15 cellular contexts compared by ENCODE assay signal in the genomic region with DNA sequence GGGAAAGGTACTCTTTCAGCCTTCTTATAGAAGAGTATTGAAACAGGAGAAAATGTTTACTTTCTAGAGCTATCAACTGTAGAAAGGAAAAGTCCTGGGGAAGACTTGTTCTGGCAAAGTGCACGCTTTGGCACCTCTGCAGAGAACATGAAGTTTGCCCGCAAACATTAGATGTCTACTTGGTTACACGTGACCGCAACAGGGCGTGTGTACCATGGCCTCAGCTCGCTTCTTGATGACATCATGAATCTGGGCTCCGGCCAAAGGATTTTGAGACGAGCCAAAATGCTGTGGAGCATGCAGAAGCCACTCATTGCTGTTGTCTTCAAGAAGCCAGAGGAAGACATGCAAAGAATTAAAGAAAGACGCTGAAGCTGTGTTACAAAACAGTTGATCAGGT. TPM values are rescaled to one million over a fixed set of nuclear protein-coding genes. Genes with fewer than 3 reads are reported as not detected.
DNase-seq lines count a peak whose midpoint lies in the region; ATAC-seq, FAIRE-seq and TF ChIP-seq lines count a peak whose summit lies in the region.
"Had no signal": no experiment of that assay in that cellular context is flagged by ENCODE, and none has a peak within 500 bp of the region (broad histone marks: within the 10 kb centered on the region; RNA-seq: fewer than 3 reads in every experiment).

No MANE protein-coding gene starts in this region.

- no peaks in the 10 kb centered on the region for H3K36me3 ChIP-seq in BE2C
- no peaks in the 10 kb centered on the region for H3K36me3 ChIP-seq in mesenchymal stem cell (ENCODE audit: control insufficient read depth in 1 of 2, insufficient read depth in 2 of 2, low read depth in 1 of 2, low read length in 2 of 2)
- H3K36me3 ChIP-seq in brain microvascular endothelial cell (replicated peaks), result no peaks in the 10 kb centered on the region

- DNase-seq in BE2C, result peak; percentile 18
- peak; percentile 95 for DNase-seq in LNCaP clone FGC (ENCODE audit: low read depth)
- DNase-seq in mesenchymal stem cell, result no peak
- DNase-seq in MV-4-11 (lab: John Stamatoyannopoulos, UW), result no peak
- no peak for DNase-seq in brain microvascular endothelial cell
- DNase-seq in GM12891 (ENCODE audit: insufficient read length, low spot score), result no peak
- DNase-seq: activated CD4-positive, alpha-beta T cell treated with anti-CD3 and anti-CD28 coated beads for 36 hours; Caco-2; cerebellar nuclear complex; glutamatergic neuron; NCI-H2081; posterior cingulate gyrus had no signal

- no peak overlapping the region for H2AFZ ChIP-seq in mesenchymal stem cell (ENCODE audit: low read depth, low read length)

- H3K4me3 ChIP-seq in BE2C (ENCODE audit: low read depth, low read length) (no peak overlapping the region), LNCaP clone FGC (ENCODE audit: low read depth, low read length) (no peak overlapping the region), mesenchymal stem cell (ENCODE audit: insufficient read depth in 1 of 2, low read depth in 1 of 2, low read length in 2 of 2) (no peak overlapping the region), brain microvascular endothelial cell (ENCODE audit: low read depth, low read length) (no peak overlapping the region)

- in situ Hi-C loops in brain microvascular endothelial cell (cut with HindIII; ENCODE audit: low pct_ligation_motif_present, low sequenced_read_pairs), result no loop called here

- no peak overlapping the region for H2BK15ac ChIP-seq in mesenchymal stem cell (ENCODE audit: low read depth, poor library complexity, severe bottlenecking)

- ATAC-seq in esophagus mucosa (peak; percentile 96), GM18907 (IDR thresholded peaks at IDR 0.05; ENCODE audit: unreplicated experiment) (no peak)
- ATAC-seq: activated CD4-positive, alpha-beta T cell treated with anti-CD3 and anti-CD28 coated beads for 36 hours had no signal

- H3K9me3 ChIP-seq in BE2C (no peaks in the 10 kb centered on the region), mesenchymal stem cell (ENCODE audit: control insufficient read depth, low read length) (no peaks in the 10 kb centered on the region)
- H3K9me3 ChIP-seq: Caco-2 had no signal

- FAIRE-seq in GM12891 (lab: Jason Lieb, UNC), result no peak

- H2BK12ac ChIP-seq in mesenchymal stem cell (ENCODE audit: low read length in 2 of 2), result no peak overlapping the region

- H3K4me1 ChIP-seq in BE2C (no peaks in the 10 kb centered on the region), mesenchymal stem cell (ENCODE audit: control insufficient read depth, insufficient read depth, low read depth, low read length) (no peaks in the 10 kb centered on the region)
- H3K4me1 ChIP-seq: Caco-2 had no signal

- WGBS in mesenchymal stem cell, result 90% methylated on average over 9 of the region's 9 CpGs

- no peak overlapping the region for H2AK5ac ChIP-seq in mesenchymal stem cell (ENCODE audit: low read length, severe bottlenecking)

- H4K91ac ChIP-seq in mesenchymal stem cell (ENCODE audit: low read length), result no peak overlapping the region

- TF ChIP-seq POLR2A in GM12891 (IDR thresholded peaks at IDR 0.05; ENCODE audit: low read depth, low read length), result no peak

- H2BK5ac ChIP-seq in mesenchymal stem cell (ENCODE audit: low read depth, low read length, poor library complexity, severe bottlenecking), result no peak overlapping the region

- H2BK120ac ChIP-seq in mesenchymal stem cell (ENCODE audit: low read depth, low read length), result no peak overlapping the region

- H3K79me1 ChIP-seq in mesenchymal stem cell (replicated peaks; ENCODE audit: low read length, poor library complexity, severe bottlenecking), result no peaks in the 10 kb centered on the region

- H3K23ac ChIP-seq in mesenchymal stem cell (ENCODE audit: low read length in 2 of 2), result no peak overlapping the region

- no peak overlapping the region for H4K8ac ChIP-seq in mesenchymal stem cell (ENCODE audit: low read length)

- no peak overlapping the region for H3K4ac ChIP-seq in mesenchymal stem cell (ENCODE audit: low read depth in 1 of 2, low read length in 2 of 2)

- TF ChIP-seq CTCF in BE2C (IDR thresholded peaks at IDR 0.05; ENCODE audit: low read depth, low read length), result no peak
- no peak for TF ChIP-seq CTCF in LNCaP clone FGC (IDR thresholded peaks at IDR 0.05; ENCODE audit: control insufficient read depth, extremely low read depth, insufficient read depth)
- no peak for TF ChIP-seq CTCF in brain microvascular endothelial cell (IDR thresholded peaks at IDR 0.05; ENCODE audit: low read depth, low read length, missing control alignments)

- H3K27ac ChIP-seq in mesenchymal stem cell (ENCODE audit: low read length, poor library complexity, severe bottlenecking), result no peak overlapping the region
- H3K27ac ChIP-seq in brain microvascular endothelial cell, result no peak overlapping the region

- no peak overlapping the region for H3K4me2 ChIP-seq in mesenchymal stem cell (ENCODE audit: low read length, poor library complexity, severe bottlenecking)

- H3K14ac ChIP-seq in mesenchymal stem cell (ENCODE audit: low read length in 2 of 2), result no peak overlapping the region

- no peak overlapping the region for H3K18ac ChIP-seq in mesenchymal stem cell (ENCODE audit: low read depth in 1 of 2, low read length in 2 of 2)

- peak overlapping the region; percentile 17 for H3K9ac ChIP-seq in mesenchymal stem cell (ENCODE audit: low read length)

- H3K27me3 ChIP-seq in BE2C, result peaks cover 2% of the 10 kb centered on the region; the same call in 1 of the 2 replicates
- H3K27me3 ChIP-seq in mesenchymal stem cell (ENCODE audit: control insufficient read depth in 1 of 2, insufficient read depth in 1 of 2, low read length in 2 of 2), result no peaks in the 10 kb centered on the region
- no peaks in the 10 kb centered on the region for H3K27me3 ChIP-seq in brain microvascular endothelial cell (replicated peaks)

TF ChIP-seq in GM12891, 5 proteins besides CTCF, POLR2A, EP300 and RAD21:
- no peak for TF ChIP-seq TAF1 (IDR thresholded peaks at IDR 0.05; ENCODE audit: low read depth, low read length)
- no peak for TF ChIP-seq POU2F2 (IDR thresholded peaks at IDR 0.05; ENCODE audit: low read depth, low read length)
- TF ChIP-seq PAX5 (IDR thresholded peaks at IDR 0.05; ENCODE audit: insufficient read depth, low read length, severe bottlenecking), result no peak
- TF ChIP-seq SPI1 (IDR thresholded peaks at IDR 0.05; ENCODE audit: low read depth, low read length), result no peak
- no peak for TF ChIP-seq POLR2AphosphoS5 (IDR thresholded peaks at IDR 0.05; ENCODE audit: low read depth, low read length)

RNA-seq across cellular contexts. Expression of a gene that starts 8.6 kb away (rescaled TPM):
- polyA plus RNA-seq in BE2C (2012; ENCODE audit: insufficient read depth, insufficient read length, low read depth), result not detected
- total RNA-seq in esophagus mucosa, result 0.32 TPM
- polyA plus RNA-seq in mesenchymal stem cell (2013, experiment 1 of 2), result not detected
- not detected for polyA plus RNA-seq in mesenchymal stem cell (2013, experiment 2 of 2)
- polyA plus RNA-seq in GM12891 (2012; ENCODE audit: low read depth, missing spikeins), result not detected
- total RNA-seq: activated CD4-positive, alpha-beta T cell treated with anti-CD3 and anti-CD28 coated beads for 36 hours; activated T-helper 2 cell treated with anti-CD3 and anti-CD28 coated beads, Interferon-gamma antibody, Interleukin-2, Interleukin-4, amounts not matched to agents 10 μg/mL and 5 μg/mL and 100 μg/mL, durations not matched to agents 14 hours and 24 hours and 36 hours; Caco-2 had no signal

RNA-seq across cellular contexts. Expression of a gene that starts 26.0 kb away (rescaled TPM):
- 3.2 TPM for polyA plus RNA-seq in BE2C (2012; ENCODE audit: insufficient read depth, insufficient read length, low read depth)
- 79.0 TPM for total RNA-seq in esophagus mucosa
- polyA plus RNA-seq in mesenchymal stem cell (2013, experiment 1 of 2), result 0.10 TPM
- polyA plus RNA-seq in mesenchymal stem cell (2013, experiment 2 of 2), result 0.03 TPM
- 0.72 TPM for polyA plus RNA-seq in GM12891 (2012; ENCODE audit: low read depth, missing spikeins)

RNA-seq across cellular contexts. Expression of a gene that starts 43.0 kb away (rescaled TPM):
- polyA plus RNA-seq in BE2C (2012; ENCODE audit: insufficient read depth, insufficient read length, low read depth), result not detected
- not detected for total RNA-seq in esophagus mucosa
- polyA plus RNA-seq in mesenchymal stem cell (2013, experiment 1 of 2), result not detected
- not detected for polyA plus RNA-seq in mesenchymal stem cell (2013, experiment 2 of 2)
- polyA plus RNA-seq in GM12891 (2012; ENCODE audit: low read depth, missing spikeins), result not detected
- total RNA-seq: activated CD4-positive, alpha-beta T cell treated with anti-CD3 and anti-CD28 coated beads for 36 hours; activated T-helper 2 cell treated with anti-CD3 and anti-CD28 coated beads, Interferon-gamma antibody, Interleukin-2, Interleukin-4, amounts not matched to agents 10 μg/mL and 5 μg/mL and 100 μg/mL, durations not matched to agents 14 hours and 24 hours and 36 hours; Caco-2 had no signal

RNA-seq across cellular contexts. Expression of a gene that starts 53.5 kb away (rescaled TPM):
- 96.7 TPM for polyA plus RNA-seq in BE2C (2012; ENCODE audit: insufficient read depth, insufficient read length, low read depth)
- total RNA-seq in esophagus mucosa, result 82.3 TPM
- 317 TPM for polyA plus RNA-seq in mesenchymal stem cell (2013, experiment 1 of 2)
- polyA plus RNA-seq in mesenchymal stem cell (2013, experiment 2 of 2), result 305 TPM
- polyA plus RNA-seq in GM12891 (2012; ENCODE audit: low read depth, missing spikeins), result 69.6 TPM

Comparison
In these comparisons a context has a peak if more than half of its experiments do, and no peak if none do; other contexts are left out.
1. DNase-seq: peak in BE2C (single experiment) and LNCaP clone FGC (single experiment); none in mesenchymal stem cell (single experiment), MV-4-11 (single experiment), brain microvascular endothelial cell (single experiment) and GM12891 (single experiment).